9 cellular contexts compared by ENCODE assay signal in genomic region chr19:1592023-1592754, GRCh38. TPM values are rescaled to one million over a fixed set of nuclear protein-coding genes. Genes with fewer than 3 reads are reported as not detected.
A peak's percentile ranks its signal among the peaks of the same experiment; 100 is the strongest.
DNase-seq lines count a peak whose midpoint lies in the region; ATAC-seq, FAIRE-seq and TF ChIP-seq lines count a peak whose summit lies in the region.
"Had no signal": no experiment of that assay in that cellular context is flagged by ENCODE, and none has a peak within 500 bp of the region (broad histone marks: within the 10 kb centered on the region; RNA-seq: fewer than 3 reads in every experiment).

No MANE protein-coding gene starts in this region.

- H2AFZ ChIP-seq in GM12878 (ENCODE audit: control insufficient read depth, low read depth, low read length), result peak overlapping the region; percentile 66

- TF ChIP-seq CTCF in GM12878 (IDR thresholded peaks at IDR 0.05 in 2 of 3, conservative IDR thresholded peaks at IDR 0.05 in 1 of 3; ENCODE audit: control insufficient read depth in 2 of 3, extremely low read depth in 1 of 3, insufficient read depth in 1 of 3, low read depth in 3 of 3, low read length in 3 of 3), result no peak
- TF ChIP-seq CTCF in sigmoid colon (IDR thresholded peaks at IDR 0.05), result no peak

- in situ Hi-C loops in GM12878 (cut with MboI), result no loop called here

- H3K27ac ChIP-seq in GM12878 (ENCODE audit: control insufficient read depth, insufficient read depth) (peak overlapping the region; percentile 92), iPS DF 6.9 (ENCODE audit: low read length) (no peak overlapping the region), sigmoid colon (peak overlapping the region; percentile 89 to 99 (median 94))

- RAD21 ChIA-PET in GM12878 (lab: Charles Lee; ENCODE audit: unreplicated experiment), result interaction anchor here (0.6 to 2.0 kb wide), 5 partner anchors 13 to 80 kb away, joined by 3 to 16 read pairs (median 4); partner anchors contain the start of gene UQCR11

- SMC1A ChIA-PET in GM12878 (lab: Charles Lee; ENCODE audit: uncharacterized antibody, unreplicated experiment), result interaction anchor here (1.2 to 2.0 kb wide), 3 partner anchors 12 to 81 kb away, joined by 4 to 11 read pairs (median 4); partner anchors contain the start of genes TCF3 and UQCR11

- no peaks in the 10 kb centered on the region; a peak in 2 of 4 replicates for H3K36me3 ChIP-seq in GM12878 (ENCODE audit: control insufficient read depth in 2 of 2, insufficient read depth in 2 of 2, low read length in 1 of 2)
- H3K36me3 ChIP-seq in iPS DF 6.9 (ENCODE audit: control insufficient read depth, insufficient read depth, low read length), result peaks cover 3% of the 10 kb centered on the region; the same call in 1 of the 2 replicates
- peaks cover 1 to 22% (median 9%) of the 10 kb centered on the region in 4 donors for H3K36me3 ChIP-seq in sigmoid colon

- H3K79me2 ChIP-seq in GM12878 (ENCODE audit: control insufficient read depth, insufficient read depth, low read length), result peaks cover 28% of the 10 kb centered on the region

- FAIRE-seq in GM12878 (lab: Jason Lieb, UNC), result peak; percentile 66
- FAIRE-seq: A204.1 had no signal

- intact Hi-C loops in GM12878 (cut with micrococcal nuclease; ENCODE audit: unreplicated experiment), result no loop called here
- intact Hi-C loops in sigmoid colon (cut with DNase I), result loop anchor here (2.0 kb wide), 1 partner anchor 23 kb away; the partner anchor contains the start of gene MEX3D

- H3K9me3 ChIP-seq in GM12878 (replicated peaks; ENCODE audit: control insufficient read depth, insufficient read depth, low read length) (no peaks in the 10 kb centered on the region), iPS DF 6.9 (ENCODE audit: control insufficient read depth, insufficient read depth, low read length) (no peaks in the 10 kb centered on the region), sigmoid colon (no peaks in the 10 kb centered on the region)

- BruUV-seq in GM12878 (replicated peaks; lab: Mats Ljungman, UMichigan), result no TSS peak

- CTCF ChIA-PET in GM12878 (lab: Yijun Ruan, JAX), result interaction anchor here (1.2 to 4.4 kb wide), 6 partner anchors 46 to 203 kb away, joined by 3 to 55 read pairs (median 6); no protein-coding TSS in a partner anchor

- H3K4me2 ChIP-seq in GM12878 (ENCODE audit: control insufficient read depth, insufficient read depth), result peak overlapping the region; percentile 79

- H3K4me1 ChIP-seq in GM12878 (ENCODE audit: control insufficient read depth, insufficient read depth, low read length) (peaks cover 4% of the 10 kb centered on the region; the same call in 1 of the 2 replicates), iPS DF 6.9 (ENCODE audit: control insufficient read depth, insufficient read depth, low read length) (0 out of 2 replicates have a peak, but pooled peaks cover 2% of the 10 kb centered on the region), sigmoid colon (peaks cover 0 to 36% (median 26%) of the 10 kb centered on the region in 4 donors)

- peak overlapping the region; percentile 98 for H3K4me3 ChIP-seq in GM12878
- peak overlapping the region; percentile 94 for H3K4me3 ChIP-seq in iPS DF 6.9 (ENCODE audit: low read length)
- peak overlapping the region; percentile 46 to 83 (median 79) for H3K4me3 ChIP-seq in sigmoid colon

- WGBS in GM12878 (ENCODE audit: insufficient coverage, insufficient replicate concordance, low lambda C conversion rate, missing lambda C conversion rate), result under 1% methylated on average over 56 of the region's 94 CpGs
- WGBS in iPS DF 6.9 (ENCODE audit: insufficient coverage, insufficient read length), result no CpG with 5 or more reads among the region's 94 CpGs
- WGBS in sigmoid colon, 2 donors, result 0 to 1% methylated on average over 94 of the region's 94 CpGs

- TF ChIP-seq POLR2A in GM12878 (IDR thresholded peaks at IDR 0.05; ENCODE audit: low read depth, low read length) (peak; percentile 97), sigmoid colon (IDR thresholded peaks at IDR 0.05) (no peak)

- TF ChIP-seq EP300 in GM12878 (IDR thresholded peaks at IDR 0.05; ENCODE audit: borderline replicate concordance in 1 of 2, control insufficient read depth in 1 of 2, low read depth in 2 of 2, low read length in 2 of 2) (no peak), sigmoid colon (IDR thresholded peaks at IDR 0.05) (no peak)

- H3K27me3 ChIP-seq in GM12878 (replicated peaks in 1 of 2; ENCODE audit: control insufficient read depth in 2 of 2, insufficient read depth in 2 of 2, low read length in 1 of 2) (no peaks in the 10 kb centered on the region), iPS DF 6.9 (ENCODE audit: control insufficient read depth, insufficient read depth, low read length) (no peaks in the 10 kb centered on the region), sigmoid colon (no peaks in the 10 kb centered on the region)

- peak overlapping the region; percentile 98 for H3K9ac ChIP-seq in GM12878 (ENCODE audit: control insufficient read depth, insufficient read depth, low read length)

- POLR2A ChIA-PET in GM12878 (lab: Charles Lee), result interaction anchor here (0.6 to 1.9 kb wide), 7 partner anchors 9 to 263 kb away, joined by 3 to 19 read pairs (median 3); partner anchors contain the start of genes REEP6, TCF3 and UQCR11

- peak; percentile 82 for DNase-seq in NCI-H1436 (lab: John Stamatoyannopoulos, UW)
- DNase-seq in NCI-H1436 treated with DMSO at 0.1 percent for 48 hours (lab: John Stamatoyannopoulos, UW), result no peak
- DNase-seq in NCI-H1417 treated with DMSO at 0.1 percent for 48 hours (lab: John Stamatoyannopoulos, UW), result peak; percentile 42
- peak; percentile 87 for DNase-seq in T1000 (lab: John Stamatoyannopoulos, UW)
- peak; percentile 50 for DNase-seq in GM12878 (ENCODE audit: low read depth, low spot score)
- peak; percentile 37 for DNase-seq in iPS DF 6.9 (ENCODE audit: low read depth, low spot score)
- DNase-seq in sigmoid colon, result peak; percentile 93

- peak; percentile 72 for ATAC-seq in HG02763 (IDR thresholded peaks at IDR 0.05; ENCODE audit: unreplicated experiment)
- ATAC-seq in GM12878, result peak; percentile 87

- H4K20me1 ChIP-seq in GM12878 (ENCODE audit: control insufficient read depth, insufficient read depth), result no peaks in the 10 kb centered on the region

- TF ChIP-seq RAD21 in GM12878 (IDR thresholded peaks at IDR 0.05; ENCODE audit: insufficient read depth, low read depth, low read length), result no peak

RNA-seq across cellular contexts. Expression of gene MBD3, which starts 0.5 kb away (rescaled TPM):
- 37.4 and 45.4 TPM in 2 replicates for total RNA-seq in GM12878 (2013; cell fraction: nucleolus; rRNA removed)
- total RNA-seq in GM12878 (2014; rRNA removed), result 93.6 and 105 TPM in 2 replicates
- total RNA-seq in GM12878 (2014; rRNA removed; fragmentation: Illumina TruSeq; extraction: Trizol), result 16.7 and 21.0 TPM in 2 replicates
- total RNA-seq in GM12878 (2021), result 95.9 and 107 TPM in 2 replicates
- 8.0 TPM for polyA plus RNA-seq in GM12878 (2011; ENCODE audit: low read depth)
- 10.2 and 21.8 TPM in 2 replicates for polyA plus RNA-seq in GM12878 (2011; rRNA removed)
- 40.6 and 75.9 TPM in 2 replicates for polyA plus RNA-seq in GM12878 (2011; cell fraction: cytosol; rRNA removed)
- 66.8 and 112 TPM in 2 replicates for polyA plus RNA-seq in GM12878 (2011; cell fraction: nucleus; rRNA removed)
- 39.0 and 47.6 TPM in 2 replicates for polyA plus RNA-seq in GM12878 (2012)
- 2.9 and 6.6 TPM in 2 replicates for polyA plus RNA-seq in GM12878 (2014; fragmentation: Illumina TruSeq; extraction: Trizol)
- polyA plus RNA-seq in GM12878 (2014; fragmentation: Nextera tagmentation; extraction: Ambion mirVana), result 1 to 10 TPM in 1 of 2 experiments, under 1 TPM in 1; 0.13 to 1.7 TPM
- polyA plus RNA-seq in GM12878 (2014; rRNA removed), result 91.0 and 117 TPM in 2 replicates
- polyA plus RNA-seq in GM12878 (2016; fragmentation: Nextera tagmentation; extraction: Ambion mirVana), result 10 to 100 TPM; 22.0 to 40.2 TPM
- 27.1 and 50.4 TPM in 2 replicates for polyA minus RNA-seq in GM12878 (2011; rRNA and poly(A)+ RNA removed)
- 25.1 and 31.5 TPM in 2 replicates for polyA minus RNA-seq in GM12878 (2011; cell fraction: cytosol; rRNA and poly(A)+ RNA removed)
- polyA minus RNA-seq in GM12878 (2011; cell fraction: nucleus; rRNA and poly(A)+ RNA removed), result 11.4 and 26.6 TPM in 2 replicates
- 10 to 100 TPM; 52.3 to 88.6 (median 71.3) TPM for total RNA-seq in sigmoid colon
- polyA plus RNA-seq in sigmoid colon, result 100 to 1,000 TPM in 1 of 3 donors, 10 to 100 TPM in 2; 26.1 to 105 (median 33.0) TPM

RNA-seq across cellular contexts. Expression of gene UQCR11, which starts 13.1 kb away (rescaled TPM):
- total RNA-seq in GM12878 (2013; cell fraction: nucleolus; rRNA removed), result 26.2 and 28.8 TPM in 2 replicates
- 107 and 113 TPM in 2 replicates for total RNA-seq in GM12878 (2014; rRNA removed)
- 28.6 and 30.2 TPM in 2 replicates for total RNA-seq in GM12878 (2014; rRNA removed; fragmentation: Illumina TruSeq; extraction: Trizol)
- 223 and 247 TPM in 2 replicates for total RNA-seq in GM12878 (2021)
- 21.7 TPM for polyA plus RNA-seq in GM12878 (2011; ENCODE audit: low read depth)
- 191 and 219 TPM in 2 replicates for polyA plus RNA-seq in GM12878 (2011; rRNA removed)
- polyA plus RNA-seq in GM12878 (2011; cell fraction: cytosol; rRNA removed), result 138 and 274 TPM in 2 replicates
- polyA plus RNA-seq in GM12878 (2011; cell fraction: nucleus; rRNA removed), result 79.3 and 87.4 TPM in 2 replicates
- 111 and 143 TPM in 2 replicates for polyA plus RNA-seq in GM12878 (2012)
- polyA plus RNA-seq in GM12878 (2014; fragmentation: Illumina TruSeq; extraction: Trizol), result 15.8 and 29.0 TPM in 2 replicates
- polyA plus RNA-seq in GM12878 (2014; fragmentation: Nextera tagmentation; extraction: Ambion mirVana), result 100 to 1,000 TPM; 166 to 418 TPM
- 146 and 157 TPM in 2 replicates for polyA plus RNA-seq in GM12878 (2014; rRNA removed)
- 100 to 1,000 TPM; 520 to 586 TPM for polyA plus RNA-seq in GM12878 (2016; fragmentation: Nextera tagmentation; extraction: Ambion mirVana)
- 13.8 and 24.5 TPM in 2 replicates for polyA minus RNA-seq in GM12878 (2011; rRNA and poly(A)+ RNA removed)
- 18.3 and 26.5 TPM in 2 replicates for polyA minus RNA-seq in GM12878 (2011; cell fraction: cytosol; rRNA and poly(A)+ RNA removed)
- 12.0 and 23.8 TPM in 2 replicates for polyA minus RNA-seq in GM12878 (2011; cell fraction: nucleus; rRNA and poly(A)+ RNA removed)
- total RNA-seq in sigmoid colon, result 100 to 1,000 TPM in 3 of 4 donors, 10 to 100 TPM in 1; 81.1 to 176 (median 122) TPM
- polyA plus RNA-seq in sigmoid colon, result 100 to 1,000 TPM; 158 to 339 (median 330) TPM

RNA-seq across cellular contexts. Expression of gene MEX3D, which starts 24.1 kb away (rescaled TPM):
- 0.75 and 0.95 TPM in 2 replicates for total RNA-seq in GM12878 (2013; cell fraction: nucleolus; rRNA removed)
- 4.3 and 5.7 TPM in 2 replicates for total RNA-seq in GM12878 (2014; rRNA removed)
- 0.76 and 1.2 TPM in 2 replicates for total RNA-seq in GM12878 (2014; rRNA removed; fragmentation: Illumina TruSeq; extraction: Trizol)
- 6.1 and 6.8 TPM in 2 replicates for total RNA-seq in GM12878 (2021)
- 0.22 TPM for polyA plus RNA-seq in GM12878 (2011; ENCODE audit: low read depth)
- 0.55 and 0.87 TPM in 2 replicates for polyA plus RNA-seq in GM12878 (2011; rRNA removed)
- 1.0 and 2.9 TPM in 2 replicates for polyA plus RNA-seq in GM12878 (2011; cell fraction: cytosol; rRNA removed)
- polyA plus RNA-seq in GM12878 (2011; cell fraction: nucleus; rRNA removed), result 0.96 and 2.0 TPM in 2 replicates
- polyA plus RNA-seq in GM12878 (2012), result 1.9 and 2.2 TPM in 2 replicates
- polyA plus RNA-seq in GM12878 (2014; fragmentation: Illumina TruSeq; extraction: Trizol), result 0.43 TPM in 2 replicates
- polyA plus RNA-seq in GM12878 (2014; fragmentation: Nextera tagmentation; extraction: Ambion mirVana), result 1 to 10 TPM in 1 of 2 experiments, under 1 TPM in 1; 0.42 to 1.6 TPM
- 3.3 and 3.6 TPM in 2 replicates for polyA plus RNA-seq in GM12878 (2014; rRNA removed)
- polyA plus RNA-seq in GM12878 (2016; fragmentation: Nextera tagmentation; extraction: Ambion mirVana), result under 1 TPM; 0.18 to 0.63 TPM
- 0.22 and 0.62 TPM in 2 replicates for polyA minus RNA-seq in GM12878 (2011; rRNA and poly(A)+ RNA removed)
- polyA minus RNA-seq in GM12878 (2011; cell fraction: cytosol; rRNA and poly(A)+ RNA removed), result 4.4 TPM in 2 replicates
- 0.24 and 0.96 TPM in 2 replicates for polyA minus RNA-seq in GM12878 (2011; cell fraction: nucleus; rRNA and poly(A)+ RNA removed)
- total RNA-seq in sigmoid colon, result 10 to 100 TPM in 3 of 4 donors, 1 to 10 TPM in 1; 7.4 to 16.1 (median 12.9) TPM
- polyA plus RNA-seq in sigmoid colon, result 10 to 100 TPM in 1 of 3 donors, 1 to 10 TPM in 2; 4.8 to 10.3 (median 5.1) TPM
